In genomic region chr2:235737396-235737795, GRCh38 we compare ENCODE assay signal across 16 cellular contexts.
A peak's percentile ranks its signal among the peaks of the same experiment; 100 is the strongest.
DNase-seq lines count a peak whose midpoint lies in the region; ATAC-seq, FAIRE-seq and TF ChIP-seq lines count a peak whose summit lies in the region.
"Had no signal": no experiment of that assay in that cellular context is flagged by ENCODE, and none has a peak within 500 bp of the region (broad histone marks: within the 10 kb centered on the region; RNA-seq: fewer than 3 reads in every experiment).

No MANE protein-coding gene starts in this region.

- dilution Hi-C loops in mammary epithelial cell (cut with HindIII; ENCODE audit: low sequenced_read_pairs) = no loop called here

- H3K27ac Mint-ChIP-seq in MCF 10A (ENCODE audit: low read depth, unreplicated experiment) = peak overlapping the region; percentile 61
- H3K27ac Mint-ChIP-seq in endothelial cell (ENCODE audit: unreplicated experiment) = no peak overlapping the region
- peak overlapping the region; percentile 68 for H3K27ac Mint-ChIP-seq in stimulated activated effector memory CD8-positive, alpha-beta T cell treated with anti-CD3 and anti-CD28 coated beads, Interleukin-12 subunit alpha, Interleukin-12 subunit beta, amount 100 ng/mL, for 72 hours
- H3K27ac Mint-ChIP-seq: B cell; CD8-positive, alpha-beta T cell had no signal

- no peak for TF ChIP-seq POLR2A in GM12892 (IDR thresholded peaks at IDR 0.05; ENCODE audit: low read depth, low read length)

- no TSS peak for BruUV-seq in MCF 10A (replicated peaks; lab: Mats Ljungman, UMichigan)
- BruUV-seq in mammary epithelial cell (replicated peaks; lab: Mats Ljungman, UMichigan) = no TSS peak

- H3K9me3 Mint-ChIP-seq in MCF 10A (ENCODE audit: unreplicated experiment) = no peaks in the 10 kb centered on the region
- H3K9me3 Mint-ChIP-seq in endothelial cell (ENCODE audit: unreplicated experiment) = no peaks in the 10 kb centered on the region
- H3K9me3 Mint-ChIP-seq in stimulated activated effector memory CD8-positive, alpha-beta T cell treated with anti-CD3 and anti-CD28 coated beads, Interleukin-12 subunit alpha, Interleukin-12 subunit beta, amount 100 ng/mL, for 72 hours = no peaks in the 10 kb centered on the region
- H3K9me3 Mint-ChIP-seq: CD8-positive, alpha-beta T cell had no signal

- H3K4me2 ChIP-seq in mammary epithelial cell (ENCODE audit: insufficient read depth, low read depth, low read length) = no peak overlapping the region
- H3K4me2 ChIP-seq: BLaER1 treated with 17β-estradiol and CSF1 and Interleukin-3, amounts not matched to agents 10 nM and 100 nM had no signal

- peaks cover 20% of the 10 kb centered on the region for H3K4me1 Mint-ChIP-seq in MCF 10A (ENCODE audit: insufficient read depth, unreplicated experiment)
- peaks cover 26% of the 10 kb centered on the region for H3K4me1 Mint-ChIP-seq in endothelial cell (ENCODE audit: unreplicated experiment)
- H3K4me1 Mint-ChIP-seq in stimulated activated effector memory CD8-positive, alpha-beta T cell treated with anti-CD3 and anti-CD28 coated beads, Interleukin-12 subunit alpha, Interleukin-12 subunit beta, amount 100 ng/mL, for 72 hours = peaks cover 31% of the 10 kb centered on the region
- H3K4me1 Mint-ChIP-seq: B cell had no signal

- in situ Hi-C loops in mammary epithelial cell (cut with MboI; ENCODE audit: low sequenced_read_pairs in 2 of 2) = no loop called here

- intact Hi-C loops in MCF 10A (cut with micrococcal nuclease) = no loop called here
- intact Hi-C loops in mammary epithelial cell (cut with micrococcal nuclease) = no loop called here

- H3K36me3 ChIP-seq in mammary epithelial cell (ENCODE audit: insufficient read depth, low read length) = no peaks in the 10 kb centered on the region

- POLR2A ChIA-PET in MCF 10A (lab: Yijun Ruan, JAX) (interaction anchor here (0.9 to 3.3 kb wide), 4 partner anchors 9 to 61 kb away, joined by 3 to 16 read pairs (median 4); no protein-coding TSS in a partner anchor), RWPE1 (lab: Yijun Ruan, JAX; ENCODE audit: low non-redundant PET) (no interaction called here)

- ATAC-seq in stimulated activated effector memory CD8-positive, alpha-beta T cell treated with anti-CD3 and anti-CD28 coated beads, Interleukin-12 subunit alpha, Interleukin-12 subunit beta, amount 100 ng/mL, for 72 hours = no peak
- ATAC-seq in GM21529 (IDR thresholded peaks at IDR 0.05; ENCODE audit: unreplicated experiment) = no peak
- ATAC-seq: CD8-positive, alpha-beta T cell had no signal

- no peak overlapping the region for H3K4me3 Mint-ChIP-seq in MCF 10A (ENCODE audit: unreplicated experiment)
- peak overlapping the region; percentile 17 for H3K4me3 Mint-ChIP-seq in endothelial cell (ENCODE audit: unreplicated experiment)
- no peak overlapping the region for H3K4me3 Mint-ChIP-seq in stimulated activated effector memory CD8-positive, alpha-beta T cell treated with anti-CD3 and anti-CD28 coated beads, Interleukin-12 subunit alpha, Interleukin-12 subunit beta, amount 100 ng/mL, for 72 hours
- H3K4me3 Mint-ChIP-seq: B cell; CD8-positive, alpha-beta T cell had no signal

- FAIRE-seq in GM12892 (lab: Jason Lieb, UNC) = no peak
- FAIRE-seq: H54 had no signal

- no peak overlapping the region for H3K9ac ChIP-seq in mammary epithelial cell (ENCODE audit: insufficient read depth, low read length)
- H3K9ac ChIP-seq: BLaER1 treated with 17β-estradiol and CSF1 and Interleukin-3, amounts not matched to agents 10 nM and 100 nM had no signal

- H3K4me1 ChIP-seq in mammary epithelial cell (ENCODE audit: insufficient read depth, low read length) = no peaks in the 10 kb centered on the region

- 88% methylated on average over 10 of the region's 10 CpGs for WGBS in mammary epithelial cell (ENCODE audit: low coverage, missing lambda C conversion rate)

- H4K20me1 ChIP-seq in mammary epithelial cell (ENCODE audit: insufficient read depth, low read length) = no peaks in the 10 kb centered on the region

- H3K27me3 ChIP-seq in mammary epithelial cell (ENCODE audit: insufficient read depth, low read length) = no peaks in the 10 kb centered on the region
- H3K27me3 ChIP-seq: BLaER1 treated with 17β-estradiol and CSF1 and Interleukin-3, amounts not matched to agents 10 nM and 100 nM had no signal

- H3K79me2 ChIP-seq in mammary epithelial cell (ENCODE audit: insufficient read depth, low read length) = peaks cover 2% of the 10 kb centered on the region

- CTCF ChIA-PET in MCF 10A (lab: Yijun Ruan, JAX) (interaction anchor here (2.1 kb wide), 1 partner anchor 9 kb away, joined by 7 read pairs; no protein-coding TSS in a partner anchor), mammary epithelial cell (lab: Charles Lee; ENCODE audit: low non-redundant PET) (no interaction called here), RWPE1 (lab: Yijun Ruan, JAX) (interaction anchor here (0.6 kb wide), 1 partner anchor 61 kb away, joined by 3 read pairs; no protein-coding TSS in a partner anchor)

- H2AFZ ChIP-seq in mammary epithelial cell (ENCODE audit: low read depth, low read length) = no peak overlapping the region

- H3K27me3 Mint-ChIP-seq in MCF 10A (ENCODE audit: insufficient read depth, unreplicated experiment) = no peaks in the 10 kb centered on the region
- H3K27me3 Mint-ChIP-seq in endothelial cell (ENCODE audit: unreplicated experiment) = peaks cover 5% of the 10 kb centered on the region

- H3K4me3 ChIP-seq in mammary epithelial cell (replicated peaks in 1 of 3; ENCODE audit: insufficient read depth in 1 of 3, low read depth in 2 of 3, low read length in 3 of 3) = no peak overlapping the region
- H3K4me3 ChIP-seq: BLaER1 treated with 17β-estradiol and CSF1 and Interleukin-3, amounts not matched to agents 10 nM and 100 nM had no signal

- no peaks in the 10 kb centered on the region for H3K9me3 ChIP-seq in mammary epithelial cell (replicated peaks; ENCODE audit: insufficient read depth, low read length)
- H3K9me3 ChIP-seq: BLaER1 treated with 17β-estradiol and CSF1 and Interleukin-3, amounts not matched to agents 10 nM and 100 nM had no signal

- TF ChIP-seq CTCF in MCF 10A (IDR thresholded peaks at IDR 0.05; ENCODE audit: unreplicated experiment) (no peak), mammary epithelial cell (conservative IDR thresholded peaks at IDR 0.05 in 1 of 2, IDR thresholded peaks at IDR 0.05 in 1 of 2; ENCODE audit: extremely low read depth in 1 of 2, insufficient read depth in 1 of 2, low read depth in 1 of 2, low read length in 2 of 2) (no peak), RWPE1 (conservative IDR thresholded peaks at IDR 0.05; ENCODE audit: low read depth) (no peak), endothelial cell (IDR thresholded peaks at IDR 0.05; ENCODE audit: unreplicated experiment) (no peak)

- H3K36me3 Mint-ChIP-seq in MCF 10A (ENCODE audit: insufficient read depth, unreplicated experiment) = peaks cover 15% of the 10 kb centered on the region
- peaks cover 4% of the 10 kb centered on the region for H3K36me3 Mint-ChIP-seq in endothelial cell (ENCODE audit: low read depth, unreplicated experiment)
- no peaks in the 10 kb centered on the region for H3K36me3 Mint-ChIP-seq in stimulated activated effector memory CD8-positive, alpha-beta T cell treated with anti-CD3 and anti-CD28 coated beads, Interleukin-12 subunit alpha, Interleukin-12 subunit beta, amount 100 ng/mL, for 72 hours
- H3K36me3 Mint-ChIP-seq: CD8-positive, alpha-beta T cell had no signal

- DNase-seq in MCF 10A (ENCODE audit: unreplicated experiment) (peak; percentile 41), mammary epithelial cell (no peak), RWPE1 (ENCODE audit: low spot score) (no peak), endothelial cell (ENCODE audit: low spot score) (no peak), DMS114 treated with DMSO at 0.1 percent for 48 hours (lab: John Stamatoyannopoulos, UW; ENCODE audit: unreplicated experiment) (no peak), GM12892 (ENCODE audit: insufficient read length) (no peak)
- no peak for DNase-seq in stimulated activated effector memory CD8-positive, alpha-beta T cell treated with anti-CD3 and anti-CD28 coated beads, Interleukin-12 subunit alpha, Interleukin-12 subunit beta, amount 100 ng/mL, for 72 hours (ENCODE audit: low spot score in 2 of 2)
- DNase-seq: Calu3; CD8-positive, alpha-beta T cell; DMS53; GDM1; HCEC 1CT had no signal

- no peak overlapping the region for H3K27ac ChIP-seq in mammary epithelial cell (ENCODE audit: insufficient read depth, low read depth, low read length)
- H3K27ac ChIP-seq in RWPE1 = peak overlapping the region; percentile 68
- H3K27ac ChIP-seq: BLaER1 treated with 17β-estradiol and CSF1 and Interleukin-3, amounts not matched to agents 10 nM and 100 nM had no signal
